Comparison of ENCODE assay signal across 2 cellular contexts in the genomic region with DNA sequence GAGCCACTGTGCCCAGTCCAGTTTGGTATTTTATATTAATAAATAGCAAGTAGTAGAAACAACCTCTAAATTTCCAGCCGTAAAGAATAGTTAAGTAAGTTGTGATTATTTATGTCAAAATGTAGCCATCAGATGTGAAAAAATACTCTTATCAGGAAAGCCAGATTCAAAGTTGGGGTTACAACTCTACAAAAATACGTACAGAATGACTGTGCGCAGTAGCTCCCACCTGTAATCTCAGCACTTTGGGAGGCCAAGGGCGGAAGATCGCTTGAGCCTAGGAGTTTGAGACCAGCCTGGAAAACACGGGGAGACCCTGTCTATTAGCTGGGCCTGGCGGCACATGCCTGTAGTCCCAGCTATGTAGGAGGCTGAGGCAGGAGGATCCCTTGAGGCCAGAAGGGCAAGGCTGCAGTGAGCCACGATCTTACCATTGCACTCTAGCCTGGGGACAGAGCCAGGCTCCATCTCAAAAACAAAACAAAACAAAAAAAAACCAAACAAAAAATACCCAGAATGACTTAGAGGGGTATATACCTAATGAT.
TF ChIP-seq lines count a peak whose summit lies in the region.

No MANE protein-coding gene starts in this region.

TF ChIP-seq in A549, 52 proteins besides CTCF, POLR2A, EP300 and RAD21:
- no peak for TF ChIP-seq HOXB5 (CRISPR knock-in tag; IDR thresholded peaks at IDR 0.05)
- TF ChIP-seq REST (IDR thresholded peaks at IDR 0.05): no peak
- no peak for TF ChIP-seq EHMT2 (IDR thresholded peaks at IDR 0.05; ENCODE audit: low read depth)
- TF ChIP-seq PHF8 (IDR thresholded peaks at IDR 0.05; ENCODE audit: borderline replicate concordance, low read depth): no peak
- no peak for TF ChIP-seq HOXA7 (CRISPR knock-in tag; IDR thresholded peaks at IDR 0.05)

TF ChIP-seq in HepG2, 621 proteins besides CTCF, POLR2A, EP300 and RAD21:
- TF ChIP-seq MATR3 (CRISPR knock-in tag; IDR thresholded peaks at IDR 0.05) (no peak), ZNF761 (CRISPR knock-in tag; conservative IDR thresholded peaks at IDR 0.05) (no peak), ZNF788 (CRISPR knock-in tag; IDR thresholded peaks at IDR 0.05; ENCODE audit: borderline replicate concordance) (no peak), THAP11 (CRISPR knock-in tag; IDR thresholded peaks at IDR 0.05) (no peak), SETDB1 (CRISPR knock-in tag; IDR thresholded peaks at IDR 0.05; ENCODE audit: borderline replicate concordance) (0 out of 2 replicates have a peak, but pooled peaks have one; percentile 20), BCL3 (CRISPR knock-in tag; IDR thresholded peaks at IDR 0.05) (no peak), ZNF777 (CRISPR knock-in tag; IDR thresholded peaks at IDR 0.05) (no peak), ZNF770 (CRISPR knock-in tag; IDR thresholded peaks at IDR 0.05) (peak; percentile 81), ZKSCAN8 (CRISPR knock-in tag; IDR thresholded peaks at IDR 0.05; ENCODE audit: borderline replicate concordance) (no peak), ZBTB26 (CRISPR knock-in tag; IDR thresholded peaks at IDR 0.05; ENCODE audit: borderline replicate concordance) (no peak), NR2C2 (CRISPR knock-in tag; IDR thresholded peaks at IDR 0.05; ENCODE audit: borderline replicate concordance) (0 out of 2 replicates have a peak, but pooled peaks have one; percentile 30), ZFYVE20 (CRISPR knock-in tag; IDR thresholded peaks at IDR 0.05; ENCODE audit: borderline replicate concordance, low read depth) (no peak)
- TF ChIP-seq, protein P1, sequence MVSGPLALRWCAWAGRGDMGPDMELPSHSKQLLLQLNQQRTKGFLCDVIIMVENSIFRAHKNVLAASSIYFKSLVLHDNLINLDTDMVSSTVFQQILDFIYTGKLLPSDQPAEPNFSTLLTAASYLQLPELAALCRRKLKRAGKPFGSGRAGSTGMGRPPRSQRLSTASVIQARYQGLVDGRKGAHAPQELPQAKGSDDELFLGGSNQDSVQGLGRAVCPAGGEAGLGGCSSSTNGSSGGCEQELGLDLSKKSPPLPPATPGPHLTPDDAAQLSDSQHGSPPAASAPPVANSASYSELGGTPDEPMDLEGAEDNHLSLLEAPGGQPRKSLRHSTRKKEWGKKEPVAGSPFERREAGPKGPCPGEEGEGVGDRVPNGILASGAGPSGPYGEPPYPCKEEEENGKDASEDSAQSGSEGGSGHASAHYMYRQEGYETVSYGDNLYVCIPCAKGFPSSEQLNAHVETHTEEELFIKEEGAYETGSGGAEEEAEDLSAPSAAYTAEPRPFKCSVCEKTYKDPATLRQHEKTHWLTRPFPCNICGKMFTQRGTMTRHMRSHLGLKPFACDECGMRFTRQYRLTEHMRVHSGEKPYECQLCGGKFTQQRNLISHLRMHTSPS (CRISPR knock-in tag; IDR thresholded peaks at IDR 0.05; ENCODE audit: low read depth): no peak
